In genomic region chr22:35589736-35590079, GRCh38 we compare ENCODE assay signal across 1 cellular context.
A peak's percentile ranks its signal among the peaks of the same experiment; 100 is the strongest.
TF ChIP-seq lines count a peak whose summit lies in the region.

No MANE protein-coding gene starts in this region.

TF ChIP-seq in IMR-90, 13 proteins besides CTCF, POLR2A, EP300 and RAD21:
- no peak for TF ChIP-seq CHD1 (IDR thresholded peaks at IDR 0.05; ENCODE audit: low read depth, low read length)
- TF ChIP-seq RCOR1 (IDR thresholded peaks at IDR 0.05; ENCODE audit: insufficient replicate concordance, low read length): no peak
- no peak for TF ChIP-seq ELK1 (IDR thresholded peaks at IDR 0.05; ENCODE audit: borderline replicate concordance, low read depth, low read length)
- no peak for TF ChIP-seq NFE2L2 (IDR thresholded peaks at IDR 0.05; ENCODE audit: low read depth, low read length)
- TF ChIP-seq CEBPB (IDR thresholded peaks at IDR 0.05; ENCODE audit: low read depth, low read length): peak; percentile 53
